ENCODE assay signal across 8 cellular contexts in genomic region chrX:103063918-103064434, GRCh38. TPM values are rescaled to one million over a fixed set of nuclear protein-coding genes. Genes with fewer than 3 reads are reported as not detected.
A peak's percentile ranks its signal among the peaks of the same experiment; 100 is the strongest.
DNase-seq lines count a peak whose midpoint lies in the region; ATAC-seq and TF ChIP-seq lines count a peak whose summit lies in the region.

Gene BEX1, minus strand, starts transcription at chrX:103064171. Its CDS starts 897 bp downstream, at chrX:103063274.

- no peaks in the 10 kb centered on the region for H3K9me3 ChIP-seq in suprapubic skin

- ATAC-seq in HG03159 (IDR thresholded peaks at IDR 0.05; ENCODE audit: unreplicated experiment) = no peak

- peak; percentile 41 for DNase-seq in activated CD4-positive, alpha-beta T cell treated with anti-CD3 and anti-CD28 coated beads for 48 hours
- no peak for DNase-seq in activated CD4-positive, alpha-beta T cell treated with anti-CD3 and anti-CD28 coated beads, Interleukin-2, amount 50 U/mL, for 4 hours
- DNase-seq in NCI-H526 treated with DMSO at 0.1 percent for 48 hours (lab: John Stamatoyannopoulos, UW) (peak; percentile 77), cardiac fibroblast (ENCODE audit: low read depth in 2 of 2) (peak; percentile 52 to 64), left kidney (ENCODE audit: low read depth, low spot score) (peak; percentile 88), suprapubic skin (ENCODE audit: low spot score in 2 of 2) (no peak)
- DNase-seq in stimulated activated naive CD4-positive, alpha-beta T cell treated with Interleukin-2 at 50 U/mL for 16 hours (lab: John Stamatoyannopoulos, UW) = no peak

- peaks cover 3% of the 10 kb centered on the region for H3K4me1 ChIP-seq in suprapubic skin

- TF ChIP-seq POLR2A in suprapubic skin (IDR thresholded peaks at IDR 0.05) = no peak

- no peak for TF ChIP-seq CTCF in cardiac fibroblast (IDR thresholded peaks at IDR 0.05; ENCODE audit: low read depth, low read length)
- TF ChIP-seq CTCF in suprapubic skin (IDR thresholded peaks at IDR 0.05) = no peak

- H3K4me3 ChIP-seq in cardiac fibroblast (replicated peaks in 1 of 2; ENCODE audit: low read depth in 2 of 2, low read length in 2 of 2) (peak within 1 kb of the TSS; percentile 37 to 50), suprapubic skin (peak within 1 kb of the TSS; percentile 30)

- H3K27ac ChIP-seq in suprapubic skin = no peak within 1 kb of the TSS

- H3K36me3 ChIP-seq in suprapubic skin = no peaks in the 10 kb centered on the region

- H3K27me3 ChIP-seq in suprapubic skin = no peaks in the 10 kb centered on the region

- no peak for TF ChIP-seq EP300 in suprapubic skin (IDR thresholded peaks at IDR 0.05)

- WGBS in suprapubic skin = 30% methylated on average over 16 of the region's 39 CpGs

RNA-seq across cellular contexts. Expression of gene BEX1, which starts in this region (rescaled TPM):
- total RNA-seq in suprapubic skin = 1 to 10 TPM in 2 of 4 donors, not detected in 2; 2.0 to 2.1 TPM

Comparison
In these comparisons a context has a peak if more than half of its experiments do, and no peak if none do; other contexts are left out.
1. DNase-seq: peak in activated CD4-positive, alpha-beta T cell treated with anti-CD3 and anti-CD28 coated beads for 48 hours (single experiment), NCI-H526 treated with DMSO at 0.1 percent for 48 hours (single experiment), cardiac fibroblast (2 of 2) and left kidney (single experiment); none in activated CD4-positive, alpha-beta T cell treated with anti-CD3 and anti-CD28 coated beads, Interleukin-2, amount 50 U/mL, for 4 hours (0 of 2), suprapubic skin (0 of 2) and stimulated activated naive CD4-positive, alpha-beta T cell treated with Interleukin-2 at 50 U/mL for 16 hours (single experiment).